ENCODE assay signal across 22 cellular contexts in genomic region chr16:84845496-84846002, GRCh38. TPM values are rescaled to one million over a fixed set of nuclear protein-coding genes. Genes with fewer than 3 reads are reported as not detected.
A peak's percentile ranks its signal among the peaks of the same experiment; 100 is the strongest.
DNase-seq lines count a peak whose midpoint lies in the region; ATAC-seq and TF ChIP-seq lines count a peak whose summit lies in the region.
"Had no signal": no experiment of that assay in that cellular context is flagged by ENCODE, and none has a peak within 500 bp of the region (broad histone marks: within the 10 kb centered on the region; RNA-seq: fewer than 3 reads in every experiment).

No MANE protein-coding gene starts in this region.

- H3K27me3 ChIP-seq in IMR-90 (ENCODE audit: control insufficient read depth, insufficient read depth, low read length) (no peaks in the 10 kb centered on the region), right lobe of liver (no peaks in the 10 kb centered on the region), GM23248 (replicated peaks; ENCODE audit: insufficient read depth) (no peaks in the 10 kb centered on the region)
- H3K27me3 ChIP-seq: breast epithelium, SJCRH30, tibial nerve had no signal

- H2BK20ac ChIP-seq in IMR-90 (ENCODE audit: low read depth, low read length), result no peak overlapping the region; the same call in 1 of the 2 replicates

- H3K9me3 ChIP-seq in IMR-90 (ENCODE audit: control insufficient read depth, insufficient read depth, low read length) (peaks cover 3% of the 10 kb centered on the region), right lobe of liver (no peaks in the 10 kb centered on the region), GM23248 (ENCODE audit: low read depth) (no peaks in the 10 kb centered on the region)
- H3K9me3 ChIP-seq: breast epithelium, SJCRH30, tibial nerve had no signal

- peaks cover 3% of the 10 kb centered on the region; the same call in 1 of the 2 replicates for H3F3A ChIP-seq in GM23248 (ENCODE audit: insufficient read depth)

- POLR2A ChIA-PET in IMR-90 (lab: Charles Lee; ENCODE audit: unreplicated experiment), result no interaction called here

- no peak overlapping the region for H4K5ac ChIP-seq in IMR-90 (ENCODE audit: low read depth, low read length)

- in situ Hi-C loops in IMR-90 (cut with MboI; ENCODE audit: low sequenced_read_pairs), result no loop called here
- in situ Hi-C loops in GM23248 (cut with MboI), result no loop called here

- no TSS peak for BruUV-seq in IMR-90 (replicated peaks; lab: Mats Ljungman, UMichigan)

- WGBS in IMR-90 (ENCODE audit: extremely low coverage in 2 of 2, insufficient read length in 1 of 2), 2 experiments, result 98% methylated on average over 8 of the region's 14 CpGs; no CpG with 5 or more reads in 1 of the 2 experiments
- WGBS in right lobe of liver (ENCODE audit: insufficient coverage, low coverage, low lambda C conversion rate, missing lambda C conversion rate), result 50% methylated on average over 2 of the region's 14 CpGs
- WGBS in GM23248 (ENCODE audit: low coverage in 1 of 2, low lambda C conversion rate in 2 of 2, missing lambda C conversion rate in 2 of 2), 2 experiments, result 89 to 91% methylated on average over 13 to 14 of the region's 14 CpGs

- H3K9me1 ChIP-seq in IMR-90 (ENCODE audit: insufficient read depth, low read length), result peaks cover 3% of the 10 kb centered on the region; the same call in 1 of the 2 replicates

- peak overlapping the region; percentile 10 for H2AFZ ChIP-seq in IMR-90 (replicated peaks; ENCODE audit: low read length, poor library complexity)
- no peak overlapping the region for H2AFZ ChIP-seq in GM23248

- H3K4me3 ChIP-seq in IMR-90 (ENCODE audit: insufficient read depth, low read depth, low read length), result no peak overlapping the region
- H3K4me3 ChIP-seq in right lobe of liver, result no peak overlapping the region
- no peak overlapping the region for H3K4me3 ChIP-seq in GM23248
- H3K4me3 ChIP-seq: breast epithelium, GM12878, SJCRH30, skin epidermis, tibial nerve had no signal

- H4K8ac ChIP-seq in IMR-90 (ENCODE audit: low read depth in 2 of 2, low read length in 2 of 2), result no peak overlapping the region

- DNase-seq in NCI-H345 (lab: John Stamatoyannopoulos, UW), result peak; percentile 22
- no peak for DNase-seq in NCI-H345 treated with DMSO at 0.1 percent for 48 hours (lab: John Stamatoyannopoulos, UW; ENCODE audit: unreplicated experiment)
- no peak for DNase-seq in IMR-90
- DNase-seq in iPS-NIHi11 (ENCODE audit: low spot score), result peak; percentile 66
- no peak for DNase-seq in right lobe of liver
- DNase-seq in GM23248, result no peak
- DNase-seq: activated CD4-positive, CD25-positive, alpha-beta regulatory T cell treated with anti-CD3 and anti-CD28 coated beads, Interleukin-2, amount 50 U/mL, for 72 hours; activated CD8-positive, alpha-beta T cell treated with anti-CD3 and anti-CD28 coated beads for 36 hours; C1 segment of cervical spinal cord; islet precursor cell; KBM-7; left ventricle myocardium superior; naive thymus-derived CD4-positive, alpha-beta T cell; NCI-H2171 treated with DMSO at 0.1 percent for 48 hours; SJCRH30; stimulated activated CD4-positive, alpha-beta T cell treated with anti-CD3 and anti-CD28 coated beads, Interleukin-1b, Interleukin-23, amount 100 ng/mL, for 48 hours; stimulated activated CD8-positive, alpha-beta memory T cell treated with anti-CD3 and anti-CD28 coated beads, Interleukin-4, amount 100 ng/mL, for 48 hours had no signal

- CTCF ChIA-PET in IMR-90 (lab: Yijun Ruan, JAX), result no interaction called here

- H4K20me1 ChIP-seq in IMR-90 (ENCODE audit: insufficient read depth, low read length), result peaks cover 3% of the 10 kb centered on the region; the same call in 1 of the 2 replicates
- no peaks in the 10 kb centered on the region for H4K20me1 ChIP-seq in GM23248 (ENCODE audit: insufficient read depth)

- no peak overlapping the region; the same call in 1 of the 2 replicates for H3K56ac ChIP-seq in IMR-90 (ENCODE audit: extremely low read depth, insufficient read depth, low read length)

- H2AK5ac ChIP-seq in IMR-90 (ENCODE audit: low read depth, low read length), result no peak overlapping the region; the same call in 1 of the 2 replicates

- dilution Hi-C loops in IMR-90 (cut with HindIII; ENCODE audit: low sequenced_read_pairs, unreplicated experiment), result no loop called here

- no peak overlapping the region for H4K91ac ChIP-seq in IMR-90 (ENCODE audit: insufficient read depth, low read depth, low read length)

- TF ChIP-seq POLR2A in IMR-90 (IDR thresholded peaks at IDR 0.05; ENCODE audit: low read depth, low read length) (no peak), right lobe of liver (IDR thresholded peaks at IDR 0.05) (no peak)

- H3K9me2 ChIP-seq in GM23248 (ENCODE audit: insufficient read depth), result no peaks in the 10 kb centered on the region

- TF ChIP-seq CTCF in IMR-90 (conservative IDR thresholded peaks at IDR 0.05; ENCODE audit: low read depth, low read length) (no peak), right lobe of liver (IDR thresholded peaks at IDR 0.05) (no peak)

- intact Hi-C loops in IMR-90 (cut with micrococcal nuclease) (no loop called here), right lobe of liver (cut with DNase I) (no loop called here)

- TF ChIP-seq RAD21 in IMR-90 (IDR thresholded peaks at IDR 0.05; ENCODE audit: low read length), result no peak

- peaks cover 7 to 26% of the 10 kb centered on the region in 2 experiments; a peak in 3 of 4 replicates for H3K79me1 ChIP-seq in IMR-90 (ENCODE audit: low read depth in 1 of 2, low read length in 2 of 2)

- peak overlapping the region; percentile 10; the same call in 1 of the 2 replicates for H3K4ac ChIP-seq in IMR-90 (ENCODE audit: low read depth, low read length)

- no peaks in the 10 kb centered on the region for H3K79me2 ChIP-seq in GM23248 (ENCODE audit: insufficient read depth)

- no peak overlapping the region for H3K4me2 ChIP-seq in IMR-90 (ENCODE audit: low read depth, low read length)
- H3K4me2 ChIP-seq in GM23248 (ENCODE audit: unreplicated experiment), result no peak overlapping the region

- no peak overlapping the region for H3K14ac ChIP-seq in IMR-90 (replicated peaks; ENCODE audit: low read depth, low read length)

- H3K23ac ChIP-seq in IMR-90 (ENCODE audit: low read depth, low read length), result no peak overlapping the region

- H3K36me3 ChIP-seq in IMR-90 (ENCODE audit: control insufficient read depth, insufficient read depth, low read length) (peaks cover 60% of the 10 kb centered on the region), right lobe of liver (no peaks in the 10 kb centered on the region), GM23248 (ENCODE audit: low read depth) (peaks cover 4% of the 10 kb centered on the region; the same call in 1 of the 2 replicates)
- H3K36me3 ChIP-seq: breast epithelium, SJCRH30 had no signal

- H2AK9ac ChIP-seq in IMR-90 (replicated peaks; ENCODE audit: low read depth, low read length, poor library complexity), result peak overlapping the region; percentile 65

- H3K18ac ChIP-seq in IMR-90 (ENCODE audit: low read depth, low read length), result no peak overlapping the region

- no peak overlapping the region for H3K27ac ChIP-seq in IMR-90 (ENCODE audit: insufficient read depth, low read length)
- no peak overlapping the region for H3K27ac ChIP-seq in right lobe of liver
- H3K27ac ChIP-seq in GM23248, result no peak overlapping the region
- H3K27ac ChIP-seq: breast epithelium, SJCRH30, tibial nerve had no signal

- peaks cover 7% of the 10 kb centered on the region; the same call in 1 of the 2 replicates for H3K4me1 ChIP-seq in IMR-90 (ENCODE audit: control insufficient read depth, insufficient read depth, low read length)
- no peaks in the 10 kb centered on the region for H3K4me1 ChIP-seq in right lobe of liver
- no peaks in the 10 kb centered on the region for H3K4me1 ChIP-seq in GM23248 (ENCODE audit: insufficient read depth)
- H3K4me1 ChIP-seq: breast epithelium, SJCRH30 had no signal

- no peak overlapping the region for H2BK5ac ChIP-seq in IMR-90 (ENCODE audit: low read depth, low read length, poor library complexity, severe bottlenecking)

- H3K9ac ChIP-seq in IMR-90 (ENCODE audit: low read depth, low read length) (no peak overlapping the region), GM23248 (no peak overlapping the region)

- H2BK120ac ChIP-seq in IMR-90 (ENCODE audit: low read depth, low read length), result no peak overlapping the region

- ATAC-seq in IMR-90 (ENCODE audit: low read depth) (no peak), right lobe of liver (no peak), GM21390 (IDR thresholded peaks at IDR 0.05; ENCODE audit: unreplicated experiment) (no peak)
- ATAC-seq: activated CD8-positive, alpha-beta T cell treated with anti-CD3 and anti-CD28 coated beads for 36 hours; GM12878; naive thymus-derived CD4-positive, alpha-beta T cell had no signal

- no peak overlapping the region for H2BK15ac ChIP-seq in IMR-90 (ENCODE audit: low read depth, low read length)

TF ChIP-seq in IMR-90, 13 proteins besides CTCF, POLR2A, EP300 and RAD21 (continues in another document):
- TF ChIP-seq CEBPB (IDR thresholded peaks at IDR 0.05; ENCODE audit: low read depth, low read length), result no peak
- no peak for TF ChIP-seq CHD1 (IDR thresholded peaks at IDR 0.05; ENCODE audit: low read depth, low read length)
- no peak for TF ChIP-seq ELK1 (IDR thresholded peaks at IDR 0.05; ENCODE audit: borderline replicate concordance, low read depth, low read length)
- TF ChIP-seq SMC3 (IDR thresholded peaks at IDR 0.05; ENCODE audit: low read depth, low read length), result no peak
- TF ChIP-seq MXI1 (IDR thresholded peaks at IDR 0.05; ENCODE audit: borderline replicate concordance, low read depth, low read length), result no peak
- TF ChIP-seq MAFK (IDR thresholded peaks at IDR 0.05; ENCODE audit: low read depth, low read length), result no peak
- no peak for TF ChIP-seq NFE2L2 (IDR thresholded peaks at IDR 0.05; ENCODE audit: low read depth, low read length)
- TF ChIP-seq MAZ (IDR thresholded peaks at IDR 0.05; ENCODE audit: borderline replicate concordance, low read depth, low read length), result no peak
- TF ChIP-seq RFX5 (IDR thresholded peaks at IDR 0.05; ENCODE audit: low read depth, low read length), result no peak

RNA-seq across cellular contexts. Expression of gene CRISPLD2, which starts 25.8 kb away (rescaled TPM):
- total RNA-seq in IMR-90 (2012; rRNA removed), result 35.0 and 37.5 TPM in 2 replicates
- 21.3 and 23.1 TPM in 2 replicates for polyA plus RNA-seq in IMR-90 (2012; rRNA removed)
- polyA plus RNA-seq in IMR-90 (2012; cell fraction: cytosol; rRNA removed), result 17.6 and 30.1 TPM in 2 replicates
- polyA plus RNA-seq in IMR-90 (2012; cell fraction: nucleus; rRNA removed; ENCODE audit: low replicate concordance), result 26.7 and 30.7 TPM in 2 replicates
- total RNA-seq in right lobe of liver, result 10 to 100 TPM in 3 of 6 experiments, 1 to 10 TPM in 3; 2.9 to 14.8 (median 8.9) TPM
- 36.2 and 36.3 TPM in 2 replicates for total RNA-seq in GM23248 (2014; rRNA removed; shearing (Covaris generic))
- 21.5 and 22.6 TPM in 2 replicates for polyA plus RNA-seq in GM23248 (2016; fragmentation: Nextera tagmentation; extraction: Ambion mirVana)

Comparison
In these comparisons a context has a peak if more than half of its experiments do, and no peak if none do; other contexts are left out.
1. DNase-seq: peak in NCI-H345 (single experiment) and iPS-NIHi11 (single experiment); none in NCI-H345 treated with DMSO at 0.1 percent for 48 hours (single experiment), IMR-90 (single experiment), right lobe of liver (0 of 3) and GM23248 (single experiment).